In the genomic region with DNA sequence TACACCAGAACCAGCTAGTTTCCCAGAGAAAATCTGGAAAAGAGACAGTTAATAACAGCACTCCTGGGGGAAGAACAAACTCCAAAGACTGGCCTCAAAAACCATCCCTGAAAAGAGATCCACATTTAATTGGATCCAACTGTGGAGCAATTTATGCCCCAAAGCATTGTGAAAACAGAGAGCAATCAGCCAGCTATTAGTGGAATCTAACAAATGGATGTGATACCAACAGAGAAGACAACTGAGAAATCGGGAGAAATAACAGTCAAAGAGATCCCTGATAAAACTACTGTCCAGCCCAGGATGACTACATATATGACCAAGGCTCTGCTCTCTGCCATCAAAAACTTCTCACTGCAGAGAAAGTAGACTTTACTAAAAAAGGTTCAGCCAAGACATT, we compare ENCODE assay signal across 19 cellular contexts. TPM values are rescaled to one million over a fixed set of nuclear protein-coding genes. Genes with fewer than 3 reads are reported as not detected.
DNase-seq lines count a peak whose midpoint lies in the region; ATAC-seq and TF ChIP-seq lines count a peak whose summit lies in the region.
"Had no signal": no experiment of that assay in that cellular context is flagged by ENCODE, and none has a peak within 500 bp of the region (broad histone marks: within the 10 kb centered on the region; RNA-seq: fewer than 3 reads in every experiment).

No MANE protein-coding gene starts in this region.

- H3K9me3 Mint-ChIP-seq in neural progenitor cell = no peaks in the 10 kb centered on the region
- peaks cover 8 to 9% of the 10 kb centered on the region in 2 donors for H3K9me3 Mint-ChIP-seq in stimulated activated naive B cell treated with anti-CD40 and anti-IgM and Interleukin-4, amounts not matched to agents 10 μg/mL and 1 μg/mL and 100 μg/mL, for 72 hours

- no peak for TF ChIP-seq CTCF in BJ (IDR thresholded peaks at IDR 0.05; ENCODE audit: insufficient read depth, low read depth, low read length)
- no peak for TF ChIP-seq CTCF in HCT116 (IDR thresholded peaks at IDR 0.05 in 2 of 3, conservative IDR thresholded peaks at IDR 0.05 in 1 of 3; ENCODE audit: borderline replicate concordance in 1 of 3, insufficient read depth in 1 of 3, low read depth in 2 of 3, low read length in 2 of 3)
- TF ChIP-seq CTCF in neural progenitor cell (IDR thresholded peaks at IDR 0.05) = no peak

- no peak for TF ChIP-seq POLR2A in HCT116 (IDR thresholded peaks at IDR 0.05; ENCODE audit: borderline replicate concordance, extremely low read depth, insufficient read depth, insufficient read length)

- DNase-seq in BJ (ENCODE audit: low read depth) = peak; percentile 57
- DNase-seq in HCT116 (ENCODE audit: low read depth, low spot score) = no peak
- DNase-seq in adipocyte (ENCODE audit: low read depth) = peak; percentile 22
- no peak for DNase-seq in neural progenitor cell (ENCODE audit: low spot score)
- DNase-seq in foreskin melanocyte = no peak
- no peak for DNase-seq in stimulated activated naive B cell treated with anti-CD40 and anti-IgM and Interleukin-4, amounts not matched to agents 10 μg/mL and 1 μg/mL and 100 μg/mL, for 72 hours
- DNase-seq: Calu3; CD4-positive, alpha-beta memory T cell; DMS53; HCEC 1CT; NCI-H1092 treated with DMSO at 0.1 percent for 48 hours; NCI-H1694; NCI-H510A treated with DMSO at 0.1 percent for 48 hours; NCI-H82; OCI-M1; SHP77 treated with DMSO at 0.1 percent for 48 hours had no signal

- H3K36me3 Mint-ChIP-seq in neural progenitor cell = no peaks in the 10 kb centered on the region
- H3K36me3 Mint-ChIP-seq in stimulated activated naive B cell treated with anti-CD40 and anti-IgM and Interleukin-4, amounts not matched to agents 10 μg/mL and 1 μg/mL and 100 μg/mL, for 72 hours = peaks cover 0 to 5% of the 10 kb centered on the region in 2 donors
- H3K36me3 Mint-ChIP-seq: CD4-positive, alpha-beta memory T cell had no signal

- H3K27ac ChIP-seq in HCT116 (ENCODE audit: low read depth, low read length) (no peak overlapping the region), neural progenitor cell (peak overlapping the region; percentile 75)
- H3K27ac ChIP-seq: BLaER1 had no signal

- no peaks in the 10 kb centered on the region for H3K9me2 ChIP-seq in HCT116 (ENCODE audit: insufficient read depth)

- POLR2A ChIA-PET in BJ (lab: Charles Lee) (interaction anchor here (0.8 to 1.1 kb wide), 2 partner anchors 54 to 64 kb away, joined by 3 read pairs; no protein-coding TSS in a partner anchor), HCT116 (lab: Charles Lee) (no interaction called here)

- H3K4me2 ChIP-seq in HCT116 (ENCODE audit: low read length) = no peak overlapping the region
- H3K4me2 ChIP-seq in neural progenitor cell = peak overlapping the region; percentile 42
- H3K4me2 ChIP-seq: BLaER1 had no signal

- ATAC-seq in HCT116 (no peak), HG03108 (IDR thresholded peaks at IDR 0.05; ENCODE audit: unreplicated experiment) (no peak)
- no peak for ATAC-seq in stimulated activated naive B cell treated with anti-CD40 and anti-IgM and Interleukin-4, amounts not matched to agents 10 μg/mL and 1 μg/mL and 100 μg/mL, for 72 hours (replicated peaks)
- ATAC-seq: K562 had no signal

- no peaks in the 10 kb centered on the region for H3K27me3 ChIP-seq in BJ (ENCODE audit: control insufficient read depth, insufficient read depth, low read length)
- H3K27me3 ChIP-seq in HCT116 (ENCODE audit: insufficient read depth, low read length) = no peaks in the 10 kb centered on the region
- H3K27me3 ChIP-seq in adipocyte (replicated peaks; ENCODE audit: control insufficient read depth, insufficient read depth, low read length) = no peaks in the 10 kb centered on the region
- no peaks in the 10 kb centered on the region for H3K27me3 ChIP-seq in neural progenitor cell
- H3K27me3 ChIP-seq: BLaER1 had no signal

- peaks cover 18 to 22% of the 10 kb centered on the region in 2 experiments for H3K4me1 ChIP-seq in HCT116 (ENCODE audit: control insufficient read depth in 1 of 2, insufficient read depth in 2 of 2, low read length in 2 of 2)
- H3K4me1 ChIP-seq in adipocyte (ENCODE audit: control insufficient read depth, insufficient read depth, low read length) = peaks cover 33% of the 10 kb centered on the region
- H3K4me1 ChIP-seq in neural progenitor cell = peaks cover 13% of the 10 kb centered on the region
- H3K4me1 ChIP-seq: BLaER1 had no signal

- no peaks in the 10 kb centered on the region for H3K36me3 ChIP-seq in BJ (ENCODE audit: control insufficient read depth, insufficient read depth, low read length)
- H3K36me3 ChIP-seq in HCT116 (ENCODE audit: control insufficient read depth in 1 of 2, insufficient read depth in 2 of 2, low read length in 2 of 2) = no peaks in the 10 kb centered on the region
- H3K36me3 ChIP-seq in adipocyte (ENCODE audit: control insufficient read depth, insufficient read depth, low read length, severe bottlenecking) = no peaks in the 10 kb centered on the region
- no peaks in the 10 kb centered on the region for H3K36me3 ChIP-seq in neural progenitor cell
- H3K36me3 ChIP-seq: BLaER1 had no signal

- peaks cover 5% of the 10 kb centered on the region for H3K4me1 Mint-ChIP-seq in neural progenitor cell
- peaks cover 14% of the 10 kb centered on the region in 2 donors for H3K4me1 Mint-ChIP-seq in stimulated activated naive B cell treated with anti-CD40 and anti-IgM and Interleukin-4, amounts not matched to agents 10 μg/mL and 1 μg/mL and 100 μg/mL, for 72 hours
- H3K4me1 Mint-ChIP-seq: CD4-positive, alpha-beta memory T cell had no signal

- peaks cover 5% of the 10 kb centered on the region for H3K27me3 Mint-ChIP-seq in neural progenitor cell (ENCODE audit: insufficient read depth, low read depth)
- peaks cover 0 to 6% of the 10 kb centered on the region in 2 donors for H3K27me3 Mint-ChIP-seq in stimulated activated naive B cell treated with anti-CD40 and anti-IgM and Interleukin-4, amounts not matched to agents 10 μg/mL and 1 μg/mL and 100 μg/mL, for 72 hours

- H3K79me2 ChIP-seq in HCT116 (ENCODE audit: insufficient read depth, low read length) (no peaks in the 10 kb centered on the region), neural progenitor cell (ENCODE audit: low read depth) (no peaks in the 10 kb centered on the region)

- no peak overlapping the region for H3K27ac Mint-ChIP-seq in neural progenitor cell
- no peak overlapping the region for H3K27ac Mint-ChIP-seq in stimulated activated naive B cell treated with anti-CD40 and anti-IgM and Interleukin-4, amounts not matched to agents 10 μg/mL and 1 μg/mL and 100 μg/mL, for 72 hours
- H3K27ac Mint-ChIP-seq: CD4-positive, alpha-beta memory T cell had no signal

- peaks cover 12% of the 10 kb centered on the region for H3F3A ChIP-seq in neural progenitor cell (ENCODE audit: low read depth)

- H3K4me3 ChIP-seq in BJ (ENCODE audit: low read depth, low read length) = no peak overlapping the region
- H3K4me3 ChIP-seq in HCT116 (replicated peaks in 1 of 2; ENCODE audit: low read depth in 1 of 2, low read length in 2 of 2) = no peak overlapping the region
- no peak overlapping the region for H3K4me3 ChIP-seq in adipocyte (ENCODE audit: low read length)
- no peak overlapping the region for H3K4me3 ChIP-seq in neural progenitor cell
- H3K4me3 ChIP-seq: BLaER1, K562 had no signal

- RAD21 ChIA-PET in HCT116 (lab: Charles Lee; ENCODE audit: low non-redundant PET in 1 of 2, low total read pairs in 2 of 2, uncharacterized antibody in 2 of 2, unreplicated experiment in 2 of 2) = no interaction called here

- intact Hi-C loops in HCT116 (cut with micrococcal nuclease) = loop anchor here (10.0 kb wide), 1 partner anchor 542 kb away; no protein-coding TSS in a partner anchor

- H3K9me3 ChIP-seq in HCT116 (ENCODE audit: control insufficient read depth in 1 of 2, insufficient read depth in 1 of 2, low read depth in 1 of 2, low read length in 2 of 2) (no peaks in the 10 kb centered on the region), adipocyte (ENCODE audit: control insufficient read depth, low read length) (peaks cover 6% of the 10 kb centered on the region), neural progenitor cell (ENCODE audit: low read depth) (no peaks in the 10 kb centered on the region)

- CTCF ChIA-PET in BJ (lab: Yijun Ruan, JAX) (interaction anchor here (0.8 kb wide), 1 partner anchor 314 kb away, joined by 3 read pairs; no protein-coding TSS in a partner anchor), HCT116 (lab: Charles Lee) (interaction anchor here (1.0 kb wide), 1 partner anchor 249 kb away, joined by 3 read pairs; no protein-coding TSS in a partner anchor)

- H2AFZ ChIP-seq in HCT116 (ENCODE audit: low read depth, low read length, poor library complexity, severe bottlenecking) (peak overlapping the region; percentile 31), neural progenitor cell (replicated peaks) (peak overlapping the region; percentile 85)

- no peak overlapping the region for H3K9ac ChIP-seq in HCT116 (ENCODE audit: low read length)
- H3K9ac ChIP-seq in adipocyte (ENCODE audit: low read length) = peak overlapping the region; percentile 43
- H3K9ac ChIP-seq in neural progenitor cell = no peak overlapping the region
- H3K9ac ChIP-seq: BLaER1 had no signal

- H4K20me1 ChIP-seq in HCT116 (ENCODE audit: insufficient read depth) (no peaks in the 10 kb centered on the region), neural progenitor cell (ENCODE audit: low read depth) (no peaks in the 10 kb centered on the region)
- H4K20me1 ChIP-seq: BLaER1 had no signal

- BruUV-seq in HCT116 (replicated peaks; lab: Mats Ljungman, UMichigan) = no TSS peak

- H3K4me3 Mint-ChIP-seq in neural progenitor cell = no peak overlapping the region
- no peak overlapping the region for H3K4me3 Mint-ChIP-seq in stimulated activated naive B cell treated with anti-CD40 and anti-IgM and Interleukin-4, amounts not matched to agents 10 μg/mL and 1 μg/mL and 100 μg/mL, for 72 hours
- H3K4me3 Mint-ChIP-seq: CD4-positive, alpha-beta memory T cell had no signal

- no peak for TF ChIP-seq RAD21 in HCT116 (IDR thresholded peaks at IDR 0.05; ENCODE audit: low read depth)

RNA-seq across cellular contexts. Expression of gene TRIO, which starts 40.5 kb away (rescaled TPM):
- 124 and 176 TPM in 2 replicates for polyA plus RNA-seq in BJ (2011; rRNA removed)
- 522 and 534 TPM in 2 replicates for polyA minus RNA-seq in BJ (2011; rRNA and poly(A)+ RNA removed)
- total RNA-seq in HCT116 (2021; ENCODE audit: unreplicated experiment) = 68.4 TPM
- 31.0 and 40.5 TPM in 2 replicates for polyA plus RNA-seq in HCT116 (2012)
- total RNA-seq in neural progenitor cell (ENCODE audit: low replicate concordance) = 76.3 and 84.7 TPM in 2 replicates

Comparison
In these comparisons a context has a peak if more than half of its experiments do, and no peak if none do; other contexts are left out.
1. DNase-seq: peak in BJ (single experiment) and adipocyte (single experiment); none in HCT116 (single experiment), neural progenitor cell (single experiment), foreskin melanocyte (single experiment) and stimulated activated naive B cell treated with anti-CD40 and anti-IgM and Interleukin-4, amounts not matched to agents 10 μg/mL and 1 μg/mL and 100 μg/mL, for 72 hours (single experiment).